ENCODE assay signal across 21 cellular contexts in genomic region chr20:20027284-20027683, GRCh38. TPM values are rescaled to one million over a fixed set of nuclear protein-coding genes. Genes with fewer than 3 reads are reported as not detected.
"Had no signal": no experiment of that assay in that cellular context is flagged by ENCODE, and none has a peak within 500 bp of the region (broad histone marks: within the 10 kb centered on the region; RNA-seq: fewer than 3 reads in every experiment).

No MANE protein-coding gene starts in this region.

- H3K27me3 ChIP-seq: brain microvascular endothelial cell had no signal

- H3K27ac Mint-ChIP-seq: activated CD8-positive, alpha-beta T cell treated with anti-CD3 and anti-CD28 coated beads for 36 hours; activated naive CD8-positive, alpha-beta T cell treated with anti-CD3 and anti-CD28 coated beads, Interleukin-2, amount 50 U/mL, for 24 hours; T-helper 1 cell treated with Interleukin-12 subunit alpha and Interleukin-12 subunit beta and Interleukin-4 antibody, amounts not matched to agents 30 μg/mL and 1 μg/mL, for 36 hours had no signal

- H3K36me3 Mint-ChIP-seq: activated naive CD4-positive, alpha-beta T cell treated with anti-CD3 and anti-CD28 coated beads, Interleukin-2, amount 50 U/mL, for 72 hours had no signal

- ATAC-seq: activated CD4-positive, CD25-positive, alpha-beta regulatory T cell treated with anti-CD3 and anti-CD28 coated beads, Interleukin-2, amount 50 U/mL, for 24 hours; activated CD8-positive, alpha-beta T cell treated with anti-CD3 and anti-CD28 coated beads for 36 hours; activated naive CD4-positive, alpha-beta T cell treated with anti-CD3 and anti-CD28 coated beads, Interleukin-2, amount 50 U/mL, for 72 hours; activated naive CD8-positive, alpha-beta T cell treated with anti-CD3 and anti-CD28 coated beads, Interleukin-2, amount 50 U/mL, for 24 hours; PC-3 had no signal

- H3K27ac ChIP-seq: brain microvascular endothelial cell had no signal

- H3K4me3 Mint-ChIP-seq: activated CD8-positive, alpha-beta T cell treated with anti-CD3 and anti-CD28 coated beads for 36 hours; activated naive CD8-positive, alpha-beta T cell treated with anti-CD3 and anti-CD28 coated beads, Interleukin-2, amount 50 U/mL, for 24 hours; T-helper 1 cell treated with Interleukin-12 subunit alpha and Interleukin-12 subunit beta and Interleukin-4 antibody, amounts not matched to agents 30 μg/mL and 1 μg/mL, for 36 hours had no signal

- H3K9me3 Mint-ChIP-seq: activated CD8-positive, alpha-beta T cell treated with anti-CD3 and anti-CD28 coated beads for 36 hours; activated naive CD4-positive, alpha-beta T cell treated with anti-CD3 and anti-CD28 coated beads, Interleukin-2, amount 50 U/mL, for 72 hours; activated naive CD8-positive, alpha-beta T cell treated with anti-CD3 and anti-CD28 coated beads, Interleukin-2, amount 50 U/mL, for 24 hours; T-helper 1 cell treated with Interleukin-12 subunit alpha and Interleukin-12 subunit beta and Interleukin-4 antibody, amounts not matched to agents 30 μg/mL and 1 μg/mL, for 36 hours had no signal

- H3K27me3 Mint-ChIP-seq: activated CD8-positive, alpha-beta T cell treated with anti-CD3 and anti-CD28 coated beads for 36 hours; activated naive CD8-positive, alpha-beta T cell treated with anti-CD3 and anti-CD28 coated beads, Interleukin-2, amount 50 U/mL, for 24 hours had no signal

- DNase-seq: activated CD4-positive, alpha-beta T cell treated with anti-CD3 and anti-CD28 coated beads for 4 hours; activated CD8-positive, alpha-beta memory T cell treated with anti-CD3 and anti-CD28 coated beads, Interleukin-2, amount 50 U/mL, for 4 hours; activated CD8-positive, alpha-beta T cell treated with anti-CD3 and anti-CD28 coated beads for 36 hours; activated effector memory CD4-positive, alpha-beta T cell treated with anti-CD3 and anti-CD28 coated beads, Interleukin-2, amount 50 U/mL, for 16 hours; activated naive CD4-positive, alpha-beta T cell treated with Interleukin-2 at 50 U/mL for 16 hours; activated naive CD8-positive, alpha-beta T cell treated with anti-CD3 and anti-CD28 coated beads, Interleukin-2, amount 50 U/mL, for 24 hours; activated T-cell treated with anti-CD3 and anti-CD28 coated beads, Interleukin-2, amount 50 U/mL, for 1 hour; amniotic stem cell; brain microvascular endothelial cell; MM.1S; NCI-H1105 treated with DMSO at 0.1 percent for 48 hours; NCI-H1436 treated with DMSO at 0.1 percent for 48 hours; NCI-H187; NCI-H2081; NCI-H524; PC-3; SHP77 treated with DMSO at 0.1 percent for 48 hours had no signal

RNA-seq across cellular contexts. Expression of gene CFAP61, which starts 25.0 kb away (rescaled TPM):
- total RNA-seq: activated CD8-positive, alpha-beta T cell treated with anti-CD3 and anti-CD28 coated beads for 36 hours; astrocyte; PC-3 had no signal
